27 cellular contexts compared by ENCODE assay signal in the genomic region with DNA sequence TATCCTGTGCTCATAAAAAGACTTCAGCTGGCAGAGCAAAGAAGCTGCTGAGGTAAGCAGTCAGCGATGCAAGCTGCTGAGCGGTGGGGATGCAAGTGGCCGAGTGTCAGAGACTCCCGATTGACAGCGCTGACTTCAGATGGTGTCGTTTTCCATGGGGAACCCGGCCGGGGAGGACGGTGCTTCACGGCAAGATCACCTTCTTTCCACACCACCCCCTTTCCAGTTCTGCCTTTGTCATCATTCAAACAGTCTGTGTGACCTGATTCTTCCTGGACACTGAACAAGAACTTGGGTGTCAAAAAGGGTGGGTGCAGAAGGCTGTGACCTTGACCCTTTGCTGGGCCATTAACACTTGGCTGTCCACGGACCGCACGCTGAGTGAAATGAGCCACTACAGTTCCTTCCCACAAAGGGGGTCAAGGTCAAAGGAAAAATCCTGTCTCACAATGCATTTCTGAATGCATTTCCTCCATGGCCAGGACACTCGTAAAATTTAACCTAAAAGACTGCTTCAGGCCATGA. TPM values are rescaled to one million over a fixed set of nuclear protein-coding genes. Genes with fewer than 3 reads are reported as not detected.
DNase-seq lines count a peak whose midpoint lies in the region; ATAC-seq and TF ChIP-seq lines count a peak whose summit lies in the region.
"Had no signal": no experiment of that assay in that cellular context is flagged by ENCODE, and none has a peak within 500 bp of the region (broad histone marks: within the 10 kb centered on the region; RNA-seq: fewer than 3 reads in every experiment).

No MANE protein-coding gene starts in this region.

- H3K36me3 Mint-ChIP-seq in chondrocyte (ENCODE audit: low read depth): no peaks in the 10 kb centered on the region
- no peaks in the 10 kb centered on the region for H3K36me3 Mint-ChIP-seq in nephron (ENCODE audit: low read depth)
- no peaks in the 10 kb centered on the region for H3K36me3 Mint-ChIP-seq in osteocyte (ENCODE audit: unreplicated experiment)
- H3K36me3 Mint-ChIP-seq: activated naive CD8-positive, alpha-beta T cell treated with anti-CD3 and anti-CD28 coated beads, Interleukin-2, amount 10 ng/mL, durations not matched to agents 7 days and 5 days; CD4-positive, CD25-positive, alpha-beta regulatory T cell had no signal

- no peak for ATAC-seq in HG02870 (IDR thresholded peaks at IDR 0.05; ENCODE audit: unreplicated experiment)
- ATAC-seq: right cardiac atrium had no signal

- no peak overlapping the region for H3K4me3 ChIP-seq in BLaER1 treated with 17β-estradiol and CSF1 and Interleukin-3, amounts not matched to agents 10 nM and 100 nM
- no peak overlapping the region for H3K4me3 ChIP-seq in HUES48 (ENCODE audit: low read depth, low read length)
- H3K4me3 ChIP-seq: esophagus muscularis mucosa, Peyer's patch, SJSA1 had no signal

- no peak overlapping the region for H3K9ac ChIP-seq in BLaER1 treated with 17β-estradiol and CSF1 and Interleukin-3, amounts not matched to agents 10 nM and 100 nM
- no peak overlapping the region for H3K9ac ChIP-seq in HUES48 (ENCODE audit: low read depth, low read length)
- H3K9ac ChIP-seq: KMS-11 had no signal

- H3K27ac ChIP-seq in BLaER1 treated with 17β-estradiol and CSF1 and Interleukin-3, amounts not matched to agents 10 nM and 100 nM: no peak overlapping the region
- peak overlapping the region; percentile 48 for H3K27ac ChIP-seq in HUES48 (ENCODE audit: low read depth, low read length)
- H3K27ac ChIP-seq: esophagus muscularis mucosa, KMS-11, Peyer's patch, SJSA1 had no signal

- no peak for TF ChIP-seq CTCF in chondrocyte (IDR thresholded peaks at IDR 0.05)
- no peak for TF ChIP-seq CTCF in nephron (IDR thresholded peaks at IDR 0.05; ENCODE audit: unreplicated experiment in 3 of 3)
- no peak for TF ChIP-seq CTCF in osteocyte (IDR thresholded peaks at IDR 0.05)

- H3K27ac Mint-ChIP-seq in chondrocyte (ENCODE audit: unreplicated experiment): no peak overlapping the region
- peak overlapping the region in 2 of 3 experiments; percentile 70 to 84 for H3K27ac Mint-ChIP-seq in nephron
- no peak overlapping the region for H3K27ac Mint-ChIP-seq in osteocyte (ENCODE audit: unreplicated experiment)
- H3K27ac Mint-ChIP-seq: activated naive CD8-positive, alpha-beta T cell treated with anti-CD3 and anti-CD28 coated beads, Interleukin-2, amount 10 ng/mL, durations not matched to agents 7 days and 5 days; activated T-helper 2 cell treated with anti-CD3 and anti-CD28 coated beads, Interferon-gamma antibody, Interleukin-2, Interleukin-4, amounts not matched to agents 10 μg/mL and 5 μg/mL and 100 μg/mL, durations not matched to agents 14 hours and 24 hours and 36 hours; CD4-positive, CD25-positive, alpha-beta regulatory T cell had no signal

- DNase-seq in chondrocyte (ENCODE audit: low spot score) (peak; percentile 49), osteocyte (ENCODE audit: extremely low spot score, unreplicated experiment) (no peak)
- no peak for DNase-seq in activated CD4-positive, alpha-beta T cell treated with anti-CD3 and anti-CD28 coated beads for 4 hours
- DNase-seq: activated CD4-positive, alpha-beta T cell treated with anti-CD3 and anti-CD28 coated beads, Interleukin-2, amount 50 U/mL, for 1 hour; activated CD8-positive, alpha-beta memory T cell treated with anti-CD3 and anti-CD28 coated beads, Interleukin-2, amount 50 U/mL, for 4 hours; activated naive CD8-positive, alpha-beta T cell treated with anti-CD3 and anti-CD28 coated beads, Interleukin-2, amount 10 ng/mL, durations not matched to agents 7 days and 5 days; CD4-positive, CD25-positive, alpha-beta regulatory T cell; effector CD8-positive, alpha-beta T cell; GF-D8; hypothalamus; NCI-H1930; NCI-H446 treated with DMSO at 0.1 percent for 48 hours; occipital lobe; Peyer's patch; right cardiac atrium; T-helper 1 cell had no signal

- H4K20me1 ChIP-seq in BLaER1 treated with 17β-estradiol and CSF1 and Interleukin-3, amounts not matched to agents 10 nM and 100 nM: peaks cover 0 to 5% (median 0%) of the 10 kb centered on the region in 11 experiments; a peak in 2 of 22 replicates

- H3K4me2 ChIP-seq in BLaER1 treated with 17β-estradiol and CSF1 and Interleukin-3, amounts not matched to agents 10 nM and 100 nM: peak overlapping the region in 7 of 11 experiments; percentile 4 to 58 (median 45); a peak in 11 of 22 replicates
- H3K4me2 ChIP-seq: KMS-11 had no signal

- H3K4me1 Mint-ChIP-seq in chondrocyte (ENCODE audit: low read depth) (no peaks in the 10 kb centered on the region), nephron (peaks cover 53% of the 10 kb centered on the region), osteocyte (ENCODE audit: unreplicated experiment) (no peaks in the 10 kb centered on the region)
- H3K4me1 Mint-ChIP-seq: activated naive CD8-positive, alpha-beta T cell treated with anti-CD3 and anti-CD28 coated beads, Interleukin-2, amount 10 ng/mL, durations not matched to agents 7 days and 5 days; CD4-positive, CD25-positive, alpha-beta regulatory T cell had no signal

- H3K4me3 Mint-ChIP-seq in chondrocyte (ENCODE audit: unreplicated experiment) (no peak overlapping the region), nephron (peak overlapping the region in 2 of 3 experiments; percentile 16 to 34), osteocyte (ENCODE audit: unreplicated experiment) (no peak overlapping the region)
- H3K4me3 Mint-ChIP-seq: activated naive CD8-positive, alpha-beta T cell treated with anti-CD3 and anti-CD28 coated beads, Interleukin-2, amount 10 ng/mL, durations not matched to agents 7 days and 5 days; CD4-positive, CD25-positive, alpha-beta regulatory T cell had no signal

- no peaks in the 10 kb centered on the region for H3K9me3 ChIP-seq in BLaER1 treated with 17β-estradiol and CSF1 and Interleukin-3, amounts not matched to agents 10 nM and 100 nM (replicated peaks in 1 of 11)
- H3K9me3 ChIP-seq in HUES48 (ENCODE audit: control insufficient read depth, insufficient read depth, low read length): no peaks in the 10 kb centered on the region
- H3K9me3 ChIP-seq: esophagus muscularis mucosa, Peyer's patch, SJSA1 had no signal

- H3K9me3 Mint-ChIP-seq in chondrocyte (ENCODE audit: low read depth) (no peaks in the 10 kb centered on the region), nephron (no peaks in the 10 kb centered on the region), osteocyte (ENCODE audit: unreplicated experiment) (no peaks in the 10 kb centered on the region)
- H3K9me3 Mint-ChIP-seq: activated naive CD8-positive, alpha-beta T cell treated with anti-CD3 and anti-CD28 coated beads, Interleukin-2, amount 10 ng/mL, durations not matched to agents 7 days and 5 days; activated T-helper 2 cell treated with anti-CD3 and anti-CD28 coated beads, Interferon-gamma antibody, Interleukin-2, Interleukin-4, amounts not matched to agents 10 μg/mL and 5 μg/mL and 100 μg/mL, durations not matched to agents 14 hours and 24 hours and 36 hours; CD4-positive, CD25-positive, alpha-beta regulatory T cell had no signal

- peaks cover 0 to 33% (median 19%) of the 10 kb centered on the region in 10 experiments; a peak in 14 of 20 replicates for H3K4me1 ChIP-seq in BLaER1 treated with 17β-estradiol and CSF1 and Interleukin-3, amounts not matched to agents 10 nM and 100 nM
- peaks cover 55% of the 10 kb centered on the region for H3K4me1 ChIP-seq in HUES48 (ENCODE audit: control insufficient read depth, insufficient read depth, low read length)
- H3K4me1 ChIP-seq: esophagus muscularis mucosa, SJSA1 had no signal

- peaks cover 27% of the 10 kb centered on the region for H3K27me3 Mint-ChIP-seq in chondrocyte (ENCODE audit: low read depth)
- H3K27me3 Mint-ChIP-seq in nephron (ENCODE audit: low read depth): peaks cover 31% of the 10 kb centered on the region
- peaks cover 5% of the 10 kb centered on the region for H3K27me3 Mint-ChIP-seq in osteocyte (ENCODE audit: unreplicated experiment)

- no peaks in the 10 kb centered on the region for H3K27me3 ChIP-seq in BLaER1 treated with 17β-estradiol and CSF1 and Interleukin-3, amounts not matched to agents 10 nM and 100 nM
- no peaks in the 10 kb centered on the region for H3K27me3 ChIP-seq in HUES48 (ENCODE audit: control insufficient read depth, insufficient read depth, low read length)
- H3K27me3 ChIP-seq: Peyer's patch had no signal

- no peaks in the 10 kb centered on the region for H3K36me3 ChIP-seq in BLaER1 treated with 17β-estradiol and CSF1 and Interleukin-3, amounts not matched to agents 10 nM and 100 nM
- H3K36me3 ChIP-seq in HUES48 (ENCODE audit: control insufficient read depth, insufficient read depth, low read length): peaks cover 51% of the 10 kb centered on the region
- H3K36me3 ChIP-seq: esophagus muscularis mucosa, Peyer's patch, SJSA1 had no signal

RNA-seq across cellular contexts. Expression of gene UNC93A, which starts 52.9 kb away (rescaled TPM):
- total RNA-seq in chondrocyte (not detected in 3 replicates), osteocyte (not detected in 2 replicates)
- total RNA-seq: activated naive CD8-positive, alpha-beta T cell treated with anti-CD3 and anti-CD28 coated beads, Interleukin-2, amount 10 ng/mL, durations not matched to agents 7 days and 5 days; activated T-helper 2 cell treated with anti-CD3 and anti-CD28 coated beads, Interferon-gamma antibody, Interleukin-2, Interleukin-4, amounts not matched to agents 10 μg/mL and 5 μg/mL and 100 μg/mL, durations not matched to agents 14 hours and 24 hours and 36 hours; CD4-positive, CD25-positive, alpha-beta regulatory T cell; esophagus muscularis mucosa; frontal cortex; myocyte; occipital lobe; right cardiac atrium; SJSA1; ureter had no signal

Comparison
In these comparisons a context has a peak if more than half of its experiments do, and no peak if none do; other contexts are left out.
1. H3K27ac Mint-ChIP-seq: peak in nephron (2 of 3); none in chondrocyte (single experiment) and osteocyte (single experiment).
2. H3K4me3 Mint-ChIP-seq: peak in nephron (2 of 3); none in chondrocyte (single experiment) and osteocyte (single experiment).